Comparison of ENCODE assay signal across 8 cellular contexts in the genomic region with DNA sequence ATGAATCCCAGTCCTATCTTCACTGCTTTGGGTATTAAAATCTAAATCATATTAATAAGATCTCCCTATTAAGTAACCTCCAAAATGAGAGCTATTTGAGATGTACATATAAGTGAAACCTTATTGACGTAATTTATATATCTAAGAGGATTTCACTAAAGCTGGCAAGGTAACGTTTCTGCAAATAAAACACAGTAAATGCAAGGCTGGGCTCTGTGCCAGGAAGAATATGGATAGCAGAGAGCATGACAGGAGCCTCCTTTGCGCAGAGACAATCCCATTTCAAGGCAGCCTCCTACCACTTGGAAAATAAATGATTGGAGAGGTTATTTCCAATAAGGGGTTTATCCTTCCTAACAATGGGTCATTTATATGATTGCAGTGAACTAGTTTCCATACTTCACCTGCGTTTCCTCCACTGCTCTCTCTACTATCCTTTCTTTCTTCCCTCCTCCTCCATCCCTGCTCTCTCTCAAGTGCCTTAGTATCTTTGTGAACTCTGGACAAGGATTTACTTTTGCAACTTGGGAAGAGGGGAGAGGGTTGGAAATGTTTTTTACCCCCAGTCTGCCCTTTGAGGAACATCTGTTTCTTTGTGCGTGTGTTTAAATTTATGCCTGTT. TPM values are rescaled to one million over a fixed set of nuclear protein-coding genes. Genes with fewer than 3 reads are reported as not detected.
DNase-seq lines count a peak whose midpoint lies in the region; ATAC-seq and TF ChIP-seq lines count a peak whose summit lies in the region.

No MANE protein-coding gene starts in this region.

- H3K27me3 ChIP-seq in AG04450 (ENCODE audit: control insufficient read depth, insufficient read depth, low read length) (no peaks in the 10 kb centered on the region), lower lobe of right lung (ENCODE audit: low read depth) (no peaks in the 10 kb centered on the region)

- H3K4me3 ChIP-seq in AG04450 (ENCODE audit: low read depth, low read length) (peak overlapping the region; percentile 10; the same call in 1 of the 2 replicates), LNCaP clone FGC (ENCODE audit: low read depth, low read length) (peak overlapping the region; percentile 28), lower lobe of right lung (peak overlapping the region; percentile 83)

- H3K9me3 ChIP-seq in AG04450 (ENCODE audit: control insufficient read depth, insufficient read depth, low read length) (no peaks in the 10 kb centered on the region; the same call in 1 of the 2 replicates), lower lobe of right lung (no peaks in the 10 kb centered on the region)

- POLR2A ChIA-PET in AG04450 (lab: Yijun Ruan, JAX) = no interaction called here

- DNase-seq in AG04450 (ENCODE audit: low read depth, low spot score) = no peak
- peak; percentile 82 for DNase-seq in LNCaP clone FGC (ENCODE audit: low read depth)
- no peak for DNase-seq in lower lobe of right lung
- DNase-seq in nucleus accumbens (lab: John Stamatoyannopoulos, UW) = no peak
- DNase-seq in NCI-H2107 (lab: John Stamatoyannopoulos, UW) = no peak
- no peak for DNase-seq in HCEC 1CT

- H3K4me1 ChIP-seq in lower lobe of right lung = peaks cover 43% of the 10 kb centered on the region

- intact Hi-C loops in lower lobe of right lung (cut with DNase I) = no loop called here

- no peaks in the 10 kb centered on the region for H3K36me3 ChIP-seq in lower lobe of right lung

- H3K27ac ChIP-seq in AG04450 (ENCODE audit: low read depth, low read length) (no peak overlapping the region), angular gyrus (ENCODE audit: low read depth, low read length) (peak overlapping the region; percentile 7), lower lobe of right lung (peak overlapping the region; percentile 96)

- CTCF ChIA-PET in AG04450 (lab: Charles Lee) = interaction anchor here (1.4 to 3.9 kb wide), 5 partner anchors 14 to 260 kb away, joined by 4 to 49 read pairs (median 4); no protein-coding TSS in a partner anchor

- TF ChIP-seq CTCF in AG04450 (IDR thresholded peaks at IDR 0.05; ENCODE audit: low read depth, low read length) = no peak
- TF ChIP-seq CTCF in LNCaP clone FGC (IDR thresholded peaks at IDR 0.05; ENCODE audit: control insufficient read depth, extremely low read depth, insufficient read depth) = no peak
- no peak for TF ChIP-seq CTCF in lower lobe of right lung (IDR thresholded peaks at IDR 0.05)

- no peak for ATAC-seq in lower lobe of right lung
- no peak for ATAC-seq in GM18517 (IDR thresholded peaks at IDR 0.05; ENCODE audit: unreplicated experiment)

RNA-seq across cellular contexts. Expression of a gene that starts 3.0 kb away (rescaled TPM):
- polyA plus RNA-seq in AG04450 (2011; rRNA removed) = 3.0 and 3.9 TPM in 2 replicates
- 9.6 and 11.6 TPM in 2 replicates for polyA minus RNA-seq in AG04450 (2011; rRNA and poly(A)+ RNA removed)
- 70.0 TPM for total RNA-seq in lower lobe of right lung

Comparison
In these comparisons a context has a peak if more than half of its experiments do, and no peak if none do; other contexts are left out.
1. H3K4me3 ChIP-seq: peak in every context shown above with its lines; median percentile 83 in lower lobe of right lung; 28 in LNCaP clone FGC; 10 in AG04450.